18 cellular contexts compared by ENCODE assay signal in the genomic region with DNA sequence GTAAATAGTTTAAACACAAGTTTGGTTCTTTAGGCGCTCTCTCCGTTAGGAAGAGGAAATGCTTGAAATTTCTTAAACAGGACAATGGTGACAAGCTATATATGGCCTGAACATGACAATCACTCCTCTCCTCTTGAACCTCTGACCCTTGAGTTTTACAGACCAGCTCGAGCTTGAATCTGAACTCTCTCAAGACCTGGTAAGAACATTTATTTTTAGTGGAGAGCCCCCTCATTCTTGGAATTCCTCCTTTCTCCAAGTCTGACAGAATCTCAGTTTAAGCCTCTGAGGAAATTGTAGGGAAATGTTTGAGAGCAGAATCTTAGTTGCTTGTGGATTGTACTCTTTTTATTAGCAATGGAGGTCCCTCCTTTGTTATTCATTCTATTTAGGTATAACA.
A peak's percentile ranks its signal among the peaks of the same experiment; 100 is the strongest.
DNase-seq lines count a peak whose midpoint lies in the region; ATAC-seq and TF ChIP-seq lines count a peak whose summit lies in the region.
"Had no signal": no experiment of that assay in that cellular context is flagged by ENCODE, and none has a peak within 500 bp of the region (broad histone marks: within the 10 kb centered on the region; RNA-seq: fewer than 3 reads in every experiment).

No MANE protein-coding gene starts in this region.

- H3K4me3 Mint-ChIP-seq in chondrocyte (ENCODE audit: unreplicated experiment), result no peak overlapping the region
- H3K4me3 Mint-ChIP-seq: B cell; CD4-positive, alpha-beta memory T cell; HFFc6 had no signal

- H4K8ac ChIP-seq in mesendoderm (ENCODE audit: low read depth, low read length), result no peak overlapping the region

- no peaks in the 10 kb centered on the region for H3K9me3 Mint-ChIP-seq in chondrocyte (ENCODE audit: low read depth)
- H3K9me3 Mint-ChIP-seq: HFFc6 had no signal

- TF ChIP-seq CTCF in chondrocyte (IDR thresholded peaks at IDR 0.05) (no peak), smooth muscle cell (IDR thresholded peaks at IDR 0.05; ENCODE audit: borderline replicate concordance, insufficient read depth, poor library complexity, severe bottlenecking) (no peak)

- peak in 1 of 2 experiments; percentile 50 for DNase-seq in SJSA1 (ENCODE audit: low read depth in 1 of 2, low spot score in 2 of 2)
- no peak for DNase-seq in chondrocyte (ENCODE audit: low spot score)
- DNase-seq in mesendoderm, result peak; percentile 57
- DNase-seq in smooth muscle cell (lab: John Stamatoyannopoulos, UW; ENCODE audit: unreplicated experiment), result no peak
- DNase-seq in NCI-H2227 treated with DMSO at 0.1 percent for 48 hours (lab: John Stamatoyannopoulos, UW), result no peak
- DNase-seq in amygdala (lab: John Stamatoyannopoulos, UW), result no peak
- DNase-seq: CD4-positive, alpha-beta memory T cell; HFFc6; MG63; NCI-H1417; NCI-H1930; NCI-H2171 treated with DMSO at 0.1 percent for 48 hours; NCI-H510A treated with DMSO at 0.1 percent for 48 hours; SHP77 treated with DMSO at 0.1 percent for 48 hours had no signal

- peak overlapping the region; percentile 83 for H3K27ac Mint-ChIP-seq in chondrocyte (ENCODE audit: unreplicated experiment)
- H3K27ac Mint-ChIP-seq: B cell; CD4-positive, alpha-beta memory T cell; HFFc6 had no signal

- peaks cover 44% of the 10 kb centered on the region for H3K4me1 Mint-ChIP-seq in chondrocyte (ENCODE audit: low read depth)
- H3K4me1 Mint-ChIP-seq: B cell; CD4-positive, alpha-beta memory T cell had no signal

- H3K4me3 ChIP-seq in SJSA1, result no peak overlapping the region
- H3K4me3 ChIP-seq in mesendoderm (ENCODE audit: low read length), result no peak overlapping the region
- no peak overlapping the region for H3K4me3 ChIP-seq in smooth muscle cell
- H3K4me3 ChIP-seq: MG63 had no signal

- H2AFZ ChIP-seq in smooth muscle cell (ENCODE audit: low read depth), result peak overlapping the region; percentile 94

- no peak overlapping the region for H2AK5ac ChIP-seq in mesendoderm (ENCODE audit: low read length)

- no peak for ATAC-seq in GM19395 (IDR thresholded peaks at IDR 0.05; ENCODE audit: unreplicated experiment)

- H3K23ac ChIP-seq in mesendoderm (ENCODE audit: low read length), result no peak overlapping the region

- H3K9ac ChIP-seq in mesendoderm (ENCODE audit: low read length), result no peak overlapping the region
- no peak overlapping the region for H3K9ac ChIP-seq in smooth muscle cell (ENCODE audit: low read depth)
- H3K9ac ChIP-seq: KMS-11 had no signal

- no peaks in the 10 kb centered on the region for H4K20me1 ChIP-seq in smooth muscle cell (ENCODE audit: low read depth)

- no peak overlapping the region for H2BK120ac ChIP-seq in mesendoderm (ENCODE audit: low read depth, low read length)

- peaks cover 4% of the 10 kb centered on the region for H3F3A ChIP-seq in smooth muscle cell (ENCODE audit: low read depth)

- H3K36me3 ChIP-seq in SJSA1 (no peaks in the 10 kb centered on the region), mesendoderm (ENCODE audit: control insufficient read depth, insufficient read depth, low read length) (no peaks in the 10 kb centered on the region), smooth muscle cell (ENCODE audit: low read depth) (no peaks in the 10 kb centered on the region)
- H3K36me3 ChIP-seq: MG63 had no signal

- H4K5ac ChIP-seq in mesendoderm (ENCODE audit: low read length), result no peak overlapping the region

- no peaks in the 10 kb centered on the region for H3K27me3 ChIP-seq in SJSA1 (replicated peaks)
- no peaks in the 10 kb centered on the region for H3K27me3 ChIP-seq in mesendoderm (ENCODE audit: insufficient read depth, low read length, poor library complexity)
- no peaks in the 10 kb centered on the region for H3K27me3 ChIP-seq in smooth muscle cell (ENCODE audit: low read depth)
- H3K27me3 ChIP-seq: MG63 had no signal

- H3K4me1 ChIP-seq in SJSA1 (replicated peaks) (peaks cover 16% of the 10 kb centered on the region), mesendoderm (ENCODE audit: control insufficient read depth, low read depth, low read length) (no peaks in the 10 kb centered on the region), smooth muscle cell (ENCODE audit: low read depth) (peaks cover 11% of the 10 kb centered on the region)

- H3K56ac ChIP-seq in mesendoderm (ENCODE audit: low read length), result no peak overlapping the region

- no peaks in the 10 kb centered on the region for H3K27me3 Mint-ChIP-seq in chondrocyte (ENCODE audit: low read depth)
- H3K27me3 Mint-ChIP-seq: B cell; CD4-positive, alpha-beta memory T cell had no signal

- WGBS in mesendoderm (ENCODE audit: extremely low coverage, insufficient coverage, low lambda C conversion rate), result no CpG with 5 or more reads among the region's 3 CpGs
- WGBS in smooth muscle cell (ENCODE audit: low lambda C conversion rate), result 20% methylated on average over 3 of the region's 3 CpGs

- H3K4ac ChIP-seq in mesendoderm (ENCODE audit: low read depth, low read length), result no peak overlapping the region

- no peaks in the 10 kb centered on the region for H3K79me1 ChIP-seq in mesendoderm (ENCODE audit: low read length)

- H3K18ac ChIP-seq in mesendoderm (ENCODE audit: low read length), result peak overlapping the region; percentile 22

- H3K36me3 Mint-ChIP-seq in chondrocyte (ENCODE audit: low read depth), result no peaks in the 10 kb centered on the region
- H3K36me3 Mint-ChIP-seq: CD4-positive, alpha-beta memory T cell had no signal

- peak overlapping the region; percentile 44 for H3K27ac ChIP-seq in SJSA1
- no peak overlapping the region for H3K27ac ChIP-seq in mesendoderm (ENCODE audit: low read depth, low read length)
- peak overlapping the region; percentile 29 for H3K27ac ChIP-seq in smooth muscle cell (ENCODE audit: low read depth)
- H3K27ac ChIP-seq: HL-60, KMS-11 had no signal

- H3K79me2 ChIP-seq in mesendoderm (ENCODE audit: control insufficient read depth, insufficient read depth, low read length) (no peaks in the 10 kb centered on the region), smooth muscle cell (ENCODE audit: low read depth) (no peaks in the 10 kb centered on the region)

- H3K4me2 ChIP-seq in mesendoderm (ENCODE audit: low read length), result no peak overlapping the region
- peak overlapping the region; percentile 18 for H3K4me2 ChIP-seq in smooth muscle cell
- H3K4me2 ChIP-seq: KMS-11 had no signal

- H3K9me3 ChIP-seq in SJSA1 (replicated peaks) (no peaks in the 10 kb centered on the region), smooth muscle cell (replicated peaks; ENCODE audit: low read depth) (no peaks in the 10 kb centered on the region)
- H3K9me3 ChIP-seq: MG63 had no signal

- H2BK5ac ChIP-seq in mesendoderm (ENCODE audit: low read length), result no peak overlapping the region

- no peak overlapping the region for H2BK15ac ChIP-seq in mesendoderm (replicated peaks; ENCODE audit: low read depth)
